In genomic region chr2:218323526-218324472, GRCh38 we compare ENCODE assay signal across 1 cellular context.
A peak's percentile ranks its signal among the peaks of the same experiment; 100 is the strongest.
TF ChIP-seq lines count a peak whose summit lies in the region.

No MANE protein-coding gene starts in this region.

TF ChIP-seq in HepG2, 621 proteins besides CTCF, POLR2A, EP300 and RAD21 (continued from another document and continues in another):
- TF ChIP-seq REST (IDR thresholded peaks at IDR 0.05; ENCODE audit: borderline replicate concordance in 1 of 2, low read depth in 1 of 2, low read length in 2 of 2) (0 out of 4 replicates have a peak, but pooled peaks of 1 of the 2 experiments have one; percentile 29), PRDM10 (CRISPR knock-in tag; IDR thresholded peaks at IDR 0.05; ENCODE audit: low read depth) (peak; percentile 23; the same call in 1 of the 2 replicates), SPEN (CRISPR knock-in tag; IDR thresholded peaks at IDR 0.05; ENCODE audit: low read depth) (peak; percentile 23; the same call in 1 of the 2 replicates), ZNF737 (CRISPR knock-in tag; IDR thresholded peaks at IDR 0.05; ENCODE audit: borderline replicate concordance) (no peak), ZFY (CRISPR knock-in tag; IDR thresholded peaks at IDR 0.05) (peak; percentile 70), BCL3 (CRISPR knock-in tag; IDR thresholded peaks at IDR 0.05) (no peak; the same call in 1 of the 2 replicates), NCOA2 (CRISPR knock-in tag; IDR thresholded peaks at IDR 0.05) (peak; percentile 15; the same call in 1 of the 2 replicates), GFI1 (CRISPR knock-in tag; IDR thresholded peaks at IDR 0.05; ENCODE audit: borderline replicate concordance) (peak; percentile 86), ZNF296 (CRISPR knock-in tag; conservative IDR thresholded peaks at IDR 0.05) (no peak), TSC22D2 (CRISPR knock-in tag; IDR thresholded peaks at IDR 0.05; ENCODE audit: borderline replicate concordance) (peak; percentile 61; the same call in 1 of the 2 replicates), ZBTB21 (CRISPR knock-in tag; IDR thresholded peaks at IDR 0.05) (no peak), HNF4A (CRISPR knock-in tag; IDR thresholded peaks at IDR 0.05) (0 out of 2 replicates have a peak, but pooled peaks have one; percentile 32), ZNF317 (CRISPR knock-in tag; IDR thresholded peaks at IDR 0.05) (peak; percentile 82; the same call in 1 of the 2 replicates), SRF (IDR thresholded peaks at IDR 0.05; ENCODE audit: low read depth, low read length) (no peak), SNRNP70 (IDR thresholded peaks at IDR 0.05; ENCODE audit: low read depth, low read length) (no peak), THRA (CRISPR knock-in tag; IDR thresholded peaks at IDR 0.05; ENCODE audit: borderline replicate concordance) (0 out of 2 replicates have a peak, but pooled peaks have one; percentile 12), AKNA (CRISPR knock-in tag; IDR thresholded peaks at IDR 0.05; ENCODE audit: borderline replicate concordance) (no peak), ZNF614 (CRISPR knock-in tag; IDR thresholded peaks at IDR 0.05; ENCODE audit: borderline replicate concordance) (peak; percentile 13; the same call in 1 of the 2 replicates), MED1 (CRISPR knock-in tag; IDR thresholded peaks at IDR 0.05) (peak; percentile 64), ARNT2 (CRISPR knock-in tag; IDR thresholded peaks at IDR 0.05; ENCODE audit: low read depth) (peak; percentile 69), TAF1 (CRISPR knock-in tag; IDR thresholded peaks at IDR 0.05) (peak; percentile 63), SIX4 (CRISPR knock-in tag; IDR thresholded peaks at IDR 0.05) (peak; percentile 89), ZNF713 (CRISPR knock-in tag; IDR thresholded peaks at IDR 0.05) (0 out of 2 replicates have a peak, but pooled peaks have one; percentile 13), ZNF660 (CRISPR knock-in tag; IDR thresholded peaks at IDR 0.05; ENCODE audit: borderline replicate concordance, low read depth) (no peak), ZNF816 (CRISPR knock-in tag; IDR thresholded peaks at IDR 0.05; ENCODE audit: borderline replicate concordance) (no peak), ZNF576 (CRISPR knock-in tag; IDR thresholded peaks at IDR 0.05) (0 out of 2 replicates have a peak, but pooled peaks have one; percentile 21), TRIM24 (CRISPR knock-in tag; IDR thresholded peaks at IDR 0.05) (peak; percentile 67), CEBPB (IDR thresholded peaks at IDR 0.05; ENCODE audit: borderline replicate concordance, low read depth, low read length) (peak; percentile 96), ZFP37 (CRISPR knock-in tag; IDR thresholded peaks at IDR 0.05; ENCODE audit: borderline replicate concordance) (peak; percentile 79; the same call in 1 of the 2 replicates), ZNF337 (CRISPR knock-in tag; IDR thresholded peaks at IDR 0.05; ENCODE audit: borderline replicate concordance, low read depth) (no peak), TGIF2 (CRISPR knock-in tag; IDR thresholded peaks at IDR 0.05) (peak; percentile 25; the same call in 1 of the 2 replicates), ZBTB4 (CRISPR knock-in tag; IDR thresholded peaks at IDR 0.05; ENCODE audit: borderline replicate concordance) (peak; percentile 56; the same call in 1 of the 2 replicates)
